8 cellular contexts compared by ENCODE assay signal in genomic region chr2:31318360-31319336, GRCh38.
A peak's percentile ranks its signal among the peaks of the same experiment; 100 is the strongest.
DNase-seq lines count a peak whose midpoint lies in the region; ATAC-seq and TF ChIP-seq lines count a peak whose summit lies in the region.

No MANE protein-coding gene starts in this region.

- no TSS peak for BruUV-seq in MCF 10A (replicated peaks; lab: Mats Ljungman, UMichigan)

- H3K4me3 ChIP-seq in SK-N-MC: peak overlapping the region; percentile 51
- H3K4me3 ChIP-seq in gastrocnemius medialis: no peak overlapping the region

- in situ Hi-C loops in gastrocnemius medialis (cut with MboI; ENCODE audit: low sequenced_read_pairs in 4 of 4): no loop called here

- TF ChIP-seq POLR2A in gastrocnemius medialis (IDR thresholded peaks at IDR 0.05): peak in 1 of 2 donors; percentile 22

- H3K9me3 Mint-ChIP-seq in MCF 10A (ENCODE audit: unreplicated experiment): no peaks in the 10 kb centered on the region

- no peaks in the 10 kb centered on the region for H3K27me3 Mint-ChIP-seq in MCF 10A (ENCODE audit: insufficient read depth, unreplicated experiment)

- H3K36me3 ChIP-seq in SK-N-MC (ENCODE audit: insufficient read depth, low read length) (no peaks in the 10 kb centered on the region), gastrocnemius medialis (no peaks in the 10 kb centered on the region)

- H3K4me1 ChIP-seq in gastrocnemius medialis: peaks cover 12 to 18% of the 10 kb centered on the region in 2 donors

- TF ChIP-seq CTCF in MCF 10A (IDR thresholded peaks at IDR 0.05; ENCODE audit: unreplicated experiment) (no peak), gastrocnemius medialis (IDR thresholded peaks at IDR 0.05 in 4 of 5, conservative IDR thresholded peaks at IDR 0.05 in 1 of 5) (no peak)

- H3K9me3 ChIP-seq in SK-N-MC (ENCODE audit: low read depth, low read length) (no peaks in the 10 kb centered on the region), gastrocnemius medialis (no peaks in the 10 kb centered on the region)

- no peak overlapping the region for H3K9ac ChIP-seq in SK-N-MC (ENCODE audit: insufficient read length)

- H3K27ac ChIP-seq in SK-N-MC (peak overlapping the region; percentile 84), gastrocnemius medialis (peak overlapping the region; percentile 44 to 64 (median 54))

- intact Hi-C loops in MCF 10A (cut with micrococcal nuclease): no loop called here
- intact Hi-C loops in gastrocnemius medialis (cut with DNase I; ENCODE audit: low total_unique reads): no loop called here

- H3K36me3 Mint-ChIP-seq in MCF 10A (ENCODE audit: insufficient read depth, unreplicated experiment): no peaks in the 10 kb centered on the region

- H3K4me3 Mint-ChIP-seq in MCF 10A (ENCODE audit: unreplicated experiment): no peak overlapping the region

- H3K27ac Mint-ChIP-seq in MCF 10A (ENCODE audit: low read depth, unreplicated experiment): no peak overlapping the region

- POLR2A ChIA-PET in MCF 10A (lab: Yijun Ruan, JAX): no interaction called here

- peaks cover 9% of the 10 kb centered on the region for H3K4me1 Mint-ChIP-seq in MCF 10A (ENCODE audit: insufficient read depth, unreplicated experiment)

- ATAC-seq in GM18502 (IDR thresholded peaks at IDR 0.05; ENCODE audit: poor library complexity, unreplicated experiment) (peak; percentile 78), HG02840 (IDR thresholded peaks at IDR 0.05; ENCODE audit: low FRiP score, unreplicated experiment) (peak; percentile 67), gastrocnemius medialis (peak; percentile 16 to 48)

- H3K27me3 ChIP-seq in gastrocnemius medialis: no peaks in the 10 kb centered on the region

- CTCF ChIA-PET in MCF 10A (lab: Yijun Ruan, JAX): interaction anchor here (0.8 to 0.9 kb wide), 2 partner anchors 15 to 21 kb away, joined by 3 read pairs; no protein-coding TSS in a partner anchor

- DNase-seq in SK-N-MC (ENCODE audit: low read depth, low spot score) (peak; percentile 39), MCF 10A (ENCODE audit: unreplicated experiment) (peak; percentile 35), gastrocnemius medialis (peak; percentile 20 to 48), NCI-H2029 treated with DMSO at 0.1 percent for 48 hours (lab: John Stamatoyannopoulos, UW) (no peak), iPS-NIHi7 (ENCODE audit: extremely low spot score) (no peak), COLO829 (ENCODE audit: low spot score) (no peak)

Comparison
In these comparisons a context has a peak if more than half of its experiments do, and no peak if none do; other contexts are left out.
1. DNase-seq: peak in SK-N-MC (single experiment), MCF 10A (single experiment) and gastrocnemius medialis (2 of 2); none in NCI-H2029 treated with DMSO at 0.1 percent for 48 hours (single experiment), iPS-NIHi7 (single experiment) and COLO829 (single experiment).
2. Peak in every context shown above with its lines, with median percentiles within 50 percentile points of each other: ATAC-seq.